Comparison of ENCODE assay signal across 12 cellular contexts in genomic region chr20:54011352-54011751, GRCh38. TPM values are rescaled to one million over a fixed set of nuclear protein-coding genes. Genes with fewer than 3 reads are reported as not detected.
"Had no signal": no experiment of that assay in that cellular context is flagged by ENCODE, and none has a peak within 500 bp of the region (broad histone marks: within the 10 kb centered on the region; RNA-seq: fewer than 3 reads in every experiment).

No MANE protein-coding gene starts in this region.

- H3K4me1 Mint-ChIP-seq: GM23338, H9 had no signal

- H3K4me3 ChIP-seq: GM23248, GM23338, HAP-1 had no signal

- DNase-seq: GM23248, GOT3, H7, H9, HCEC 1CT, HFFc6 had no signal

- H3K4me3 Mint-ChIP-seq: GM23338, H9, HFFc6 had no signal

- H3K27ac ChIP-seq: GM23248 had no signal

- ATAC-seq: GM23338, HCT116 had no signal

- FAIRE-seq: H1, H54 had no signal

- H3K9me3 Mint-ChIP-seq: GM23338, H9, HFFc6 had no signal

- H3K4me1 ChIP-seq: HAP-1 had no signal

- H2AFZ ChIP-seq: GM23248, GM23338 had no signal

- H3K9ac ChIP-seq: GM23248 had no signal

- H3K9me3 ChIP-seq: HAP-1 had no signal

- H3K27ac Mint-ChIP-seq: GM23338, H9, HFFc6 had no signal

- H3K36me3 ChIP-seq: HAP-1 had no signal

- H3K4me2 ChIP-seq: GM23338 had no signal

RNA-seq across cellular contexts. Expression of gene BCAS1, which starts 59.0 kb away (rescaled TPM):
- total RNA-seq: GM23248, H4 had no signal
